9 cellular contexts compared by ENCODE assay signal in the genomic region with DNA sequence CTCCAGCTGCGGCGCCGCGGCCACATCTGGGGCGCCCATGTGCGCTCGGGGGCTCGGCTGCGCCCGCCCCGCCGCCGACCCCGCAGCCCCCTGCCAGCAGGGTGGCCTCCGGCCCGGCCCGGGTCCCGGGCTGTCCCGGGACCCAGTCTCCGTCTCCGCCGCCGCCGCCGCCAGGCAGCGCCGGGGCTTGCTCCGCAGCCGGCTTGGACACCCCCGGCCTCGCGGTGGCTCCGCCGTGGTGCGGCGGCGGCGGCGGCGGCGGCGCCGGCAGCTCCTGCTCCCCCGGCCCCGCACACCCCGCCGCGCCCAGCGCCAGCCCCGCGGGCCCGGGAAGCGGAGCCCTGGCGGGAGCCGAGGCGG. TPM values are rescaled to one million over a fixed set of nuclear protein-coding genes. Genes with fewer than 3 reads are reported as not detected.
DNase-seq lines count a peak whose midpoint lies in the region; ATAC-seq and TF ChIP-seq lines count a peak whose summit lies in the region.
"Had no signal": no experiment of that assay in that cellular context is flagged by ENCODE, and none has a peak within 500 bp of the region (broad histone marks: within the 10 kb centered on the region; RNA-seq: fewer than 3 reads in every experiment).

No MANE protein-coding gene starts in this region.

- TF ChIP-seq POLR2A in upper lobe of left lung (IDR thresholded peaks at IDR 0.05), result no peak

- 4% methylated on average over 10 of the region's 56 CpGs; no CpG with 5 or more reads in 1 of the 2 donors for WGBS in upper lobe of left lung, 2 donors

- ATAC-seq in activated T-cell treated with anti-CD3 and anti-CD28 coated beads, Interleukin-2, amount 50 U/mL, for 4 hours, result peak; percentile 59 to 62
- no peak for ATAC-seq in upper lobe of left lung (ENCODE audit: low FRiP score in 2 of 2)

- H3K36me3 Mint-ChIP-seq in activated T-cell treated with anti-CD3 and anti-CD28 coated beads, Interleukin-2, amount 50 U/mL, for 4 hours (ENCODE audit: insufficient read depth), result no peaks in the 10 kb centered on the region
- H3K36me3 Mint-ChIP-seq: CD8-positive, alpha-beta T cell had no signal

- H3K4me3 ChIP-seq in HUES48 (ENCODE audit: low read depth, low read length), result peak overlapping the region; percentile 78; the same call in 1 of the 2 replicates
- peak overlapping the region; percentile 14 to 60 for H3K4me3 ChIP-seq in foreskin fibroblast (ENCODE audit: low read depth in 1 of 2, low read length in 2 of 2)
- H3K4me3 ChIP-seq in upper lobe of left lung, result peak overlapping the region; percentile 60 to 70 (median 63)

- H3K9me3 ChIP-seq in HUES48 (ENCODE audit: control insufficient read depth, insufficient read depth, low read length), result no peaks in the 10 kb centered on the region
- H3K9me3 ChIP-seq in upper lobe of left lung, result no peaks in the 10 kb centered on the region

- peaks cover 68% of the 10 kb centered on the region for H3K27me3 ChIP-seq in HUES48 (ENCODE audit: control insufficient read depth, insufficient read depth, low read length)
- H3K27me3 ChIP-seq in upper lobe of left lung, result peaks cover 0 to 27% (median 5%) of the 10 kb centered on the region in 4 donors

- no peaks in the 10 kb centered on the region for H3K9me3 Mint-ChIP-seq in activated T-cell treated with anti-CD3 and anti-CD28 coated beads, Interleukin-2, amount 50 U/mL, for 4 hours

- no peak for TF ChIP-seq CTCF in foreskin fibroblast (IDR thresholded peaks at IDR 0.05; ENCODE audit: low read depth, low read length)
- TF ChIP-seq CTCF in upper lobe of left lung (IDR thresholded peaks at IDR 0.05), result no peak

- TF ChIP-seq EP300 in upper lobe of left lung (IDR thresholded peaks at IDR 0.05), result no peak

- no peak for DNase-seq in activated T-cell treated with anti-CD3 and anti-CD28 coated beads, Interleukin-2, amount 50 U/mL, for 4 hours
- DNase-seq in activated T-cell treated with anti-CD3 and anti-CD28 coated beads, Interleukin-2, amount 50 U/mL, for 48 hours, result no peak
- DNase-seq in foreskin fibroblast, result no peak
- DNase-seq in upper lobe of left lung, result no peak
- DNase-seq in stimulated activated CD4-positive, alpha-beta T cell treated with anti-CD3 and anti-CD28 coated beads, Interleukin-4, amount 100 ng/mL, for 4 hours, result no peak
- DNase-seq in A172 (ENCODE audit: low spot score), result no peak
- DNase-seq in stimulated activated CD4-positive, alpha-beta T cell treated with anti-CD3 and anti-CD28 coated beads, Interleukin-12 subunit alpha, Interleukin-12 subunit beta, amount 100 ng/mL, for 4 hours, result no peak

- H3K4me1 ChIP-seq in HUES48 (ENCODE audit: control insufficient read depth, insufficient read depth, low read length), result peaks cover 14% of the 10 kb centered on the region; the same call in 1 of the 2 replicates
- peaks cover 18 to 30% (median 20%) of the 10 kb centered on the region in 4 donors for H3K4me1 ChIP-seq in upper lobe of left lung

- no peak overlapping the region for H3K4me3 Mint-ChIP-seq in activated T-cell treated with anti-CD3 and anti-CD28 coated beads, Interleukin-2, amount 50 U/mL, for 4 hours

- no peak overlapping the region for H3K9ac ChIP-seq in HUES48 (ENCODE audit: low read depth, low read length)

- no peak overlapping the region for H3K27ac ChIP-seq in HUES48 (ENCODE audit: low read depth, low read length)
- peak overlapping the region in 1 of 4 donors; percentile 50 for H3K27ac ChIP-seq in upper lobe of left lung

- peaks cover 39% of the 10 kb centered on the region for H3K27me3 Mint-ChIP-seq in activated T-cell treated with anti-CD3 and anti-CD28 coated beads, Interleukin-2, amount 50 U/mL, for 4 hours (ENCODE audit: low read depth)

- H3K4me1 Mint-ChIP-seq in activated T-cell treated with anti-CD3 and anti-CD28 coated beads, Interleukin-2, amount 50 U/mL, for 4 hours (ENCODE audit: low read depth), result peaks cover 23% of the 10 kb centered on the region

- H3K36me3 ChIP-seq in HUES48 (ENCODE audit: control insufficient read depth, insufficient read depth, low read length) (no peaks in the 10 kb centered on the region), upper lobe of left lung (no peaks in the 10 kb centered on the region)

RNA-seq across cellular contexts. Expression of a gene that starts 0.2 kb away (rescaled TPM):
- total RNA-seq in activated T-cell treated with anti-CD3 and anti-CD28 coated beads, Interleukin-2, amount 50 U/mL, for 4 hours, result 10 to 100 TPM in 1 of 3 donors, 1 to 10 TPM in 2; 3.5 to 11.5 (median 3.6) TPM
- 1 to 10 TPM in 5 of 6 donors, not detected in 1; 2.2 to 7.4 (median 2.3) TPM for total RNA-seq in upper lobe of left lung
- total RNA-seq in A172 (2014; rRNA removed; shearing (Covaris generic)), result not detected in 2 replicates

Comparison
In these comparisons a context has a peak if more than half of its experiments do, and no peak if none do; other contexts are left out.
1. ATAC-seq: peak in activated T-cell treated with anti-CD3 and anti-CD28 coated beads, Interleukin-2, amount 50 U/mL, for 4 hours (2 of 2); none in upper lobe of left lung (0 of 2).
2. Peak in every context shown above with its lines, with median percentiles within 50 percentile points of each other: H3K4me3 ChIP-seq.